1 cellular context compared by ENCODE assay signal in the genomic region with DNA sequence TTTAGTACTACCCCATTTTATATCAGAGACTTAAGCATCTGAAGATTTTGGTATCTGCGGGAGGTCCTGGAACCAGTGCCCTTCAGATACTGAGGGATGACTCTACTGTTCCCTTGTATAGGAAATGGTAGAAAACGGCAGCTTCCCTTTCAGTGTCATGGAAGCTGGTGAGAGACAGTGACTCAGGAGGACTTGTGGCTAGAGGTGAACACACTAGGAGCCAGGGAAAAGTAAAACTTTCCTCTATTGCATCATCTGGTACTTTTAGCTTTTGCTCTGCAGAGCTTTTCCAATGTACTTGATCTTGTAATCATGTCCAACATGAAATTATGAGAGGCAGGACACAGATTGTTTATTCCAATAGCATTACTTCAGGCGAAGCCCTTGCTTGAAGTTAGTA.
TF ChIP-seq lines count a peak whose summit lies in the region.

No MANE protein-coding gene starts in this region.

TF ChIP-seq in HepG2, 621 proteins besides CTCF, POLR2A, EP300 and RAD21:
- TF ChIP-seq, protein P1, sequence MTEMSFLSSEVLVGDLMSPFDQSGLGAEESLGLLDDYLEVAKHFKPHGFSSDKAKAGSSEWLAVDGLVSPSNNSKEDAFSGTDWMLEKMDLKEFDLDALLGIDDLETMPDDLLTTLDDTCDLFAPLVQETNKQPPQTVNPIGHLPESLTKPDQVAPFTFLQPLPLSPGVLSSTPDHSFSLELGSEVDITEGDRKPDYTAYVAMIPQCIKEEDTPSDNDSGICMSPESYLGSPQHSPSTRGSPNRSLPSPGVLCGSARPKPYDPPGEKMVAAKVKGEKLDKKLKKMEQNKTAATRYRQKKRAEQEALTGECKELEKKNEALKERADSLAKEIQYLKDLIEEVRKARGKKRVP (CRISPR knock-in tag; IDR thresholded peaks at IDR 0.05), result 0 out of 4 replicates have a peak, but pooled peaks of 1 of the 2 experiments have one; percentile 31
- TF ChIP-seq, protein P2, sequence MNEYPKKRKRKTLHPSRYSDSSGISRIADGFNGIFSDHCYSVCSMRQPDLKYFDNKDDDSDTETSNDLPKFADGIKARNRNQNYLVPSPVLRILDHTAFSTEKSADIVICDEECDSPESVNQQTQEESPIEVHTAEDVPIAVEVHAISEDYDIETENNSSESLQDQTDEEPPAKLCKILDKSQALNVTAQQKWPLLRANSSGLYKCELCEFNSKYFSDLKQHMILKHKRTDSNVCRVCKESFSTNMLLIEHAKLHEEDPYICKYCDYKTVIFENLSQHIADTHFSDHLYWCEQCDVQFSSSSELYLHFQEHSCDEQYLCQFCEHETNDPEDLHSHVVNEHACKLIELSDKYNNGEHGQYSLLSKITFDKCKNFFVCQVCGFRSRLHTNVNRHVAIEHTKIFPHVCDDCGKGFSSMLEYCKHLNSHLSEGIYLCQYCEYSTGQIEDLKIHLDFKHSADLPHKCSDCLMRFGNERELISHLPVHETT (CRISPR knock-in tag; conservative IDR thresholded peaks at IDR 0.05), result no peak
- TF ChIP-seq CEBPG (CRISPR knock-in tag; IDR thresholded peaks at IDR 0.05) (0 out of 2 replicates have a peak, but pooled peaks have one; percentile 7), ATF7 (IDR thresholded peaks at IDR 0.05) (peak; percentile 60), ATF7 (CRISPR knock-in tag; IDR thresholded peaks at IDR 0.05) (no peak), CEBPB (IDR thresholded peaks at IDR 0.05; ENCODE audit: borderline replicate concordance, low read depth, low read length) (peak; percentile 69; the same call in 1 of the 2 replicates)
TF ChIP-seq in HepG2: peak in this region for 4.
